In genomic region chr4:163167333-163167626, GRCh38 we compare ENCODE assay signal across 7 cellular contexts. TPM values are rescaled to one million over a fixed set of nuclear protein-coding genes. Genes with fewer than 3 reads are reported as not detected.
A peak's percentile ranks its signal among the peaks of the same experiment; 100 is the strongest.
DNase-seq lines count a peak whose midpoint lies in the region; ATAC-seq and TF ChIP-seq lines count a peak whose summit lies in the region.

No MANE protein-coding gene starts in this region.

- peak overlapping the region; percentile 97 for H3K27ac Mint-ChIP-seq in activated T-helper 1 cell treated with anti-CD3 and anti-CD28 coated beads, Interleukin-12 subunit alpha, Interleukin-12 subunit beta, Interleukin-2, Interleukin-4 antibody, amounts not matched to agents 30 ng/mL and 10 ng/mL and 1 ng/mL, durations not matched to agents 14 hours and 24 hours and 36 hours
- peak overlapping the region; percentile 97 for H3K27ac Mint-ChIP-seq in stimulated activated effector memory CD8-positive, alpha-beta T cell treated with anti-CD3 and anti-CD28 coated beads, Interleukin-12 subunit alpha, Interleukin-12 subunit beta, amount 100 ng/mL, for 72 hours

- H3K9me3 ChIP-seq in iPS DF 6.9 (ENCODE audit: control insufficient read depth, insufficient read depth, low read length), result no peaks in the 10 kb centered on the region

- TF ChIP-seq CTCF in HFF-Myc (IDR thresholded peaks at IDR 0.05; ENCODE audit: low read depth, low read length, missing control alignments), result no peak

- no peak overlapping the region for H3K27ac ChIP-seq in iPS DF 6.9 (ENCODE audit: low read length)

- no peaks in the 10 kb centered on the region for H3K9me3 Mint-ChIP-seq in activated T-helper 1 cell treated with anti-CD3 and anti-CD28 coated beads, Interleukin-12 subunit alpha, Interleukin-12 subunit beta, Interleukin-2, Interleukin-4 antibody, amounts not matched to agents 30 ng/mL and 10 ng/mL and 1 ng/mL, durations not matched to agents 14 hours and 24 hours and 36 hours
- no peaks in the 10 kb centered on the region for H3K9me3 Mint-ChIP-seq in stimulated activated effector memory CD8-positive, alpha-beta T cell treated with anti-CD3 and anti-CD28 coated beads, Interleukin-12 subunit alpha, Interleukin-12 subunit beta, amount 100 ng/mL, for 72 hours

- H3K4me1 ChIP-seq in iPS DF 6.9 (ENCODE audit: control insufficient read depth, insufficient read depth, low read length), result no peaks in the 10 kb centered on the region

- DNase-seq in HFF-Myc (ENCODE audit: extremely low read depth, low read depth), result no peak
- no peak for DNase-seq in activated T-helper 1 cell treated with anti-CD3 and anti-CD28 coated beads, Interleukin-12 subunit alpha, Interleukin-12 subunit beta, Interleukin-2, Interleukin-4 antibody, amounts not matched to agents 30 ng/mL and 10 ng/mL and 1 ng/mL, durations not matched to agents 14 hours and 24 hours and 36 hours (ENCODE audit: low spot score)
- DNase-seq in iPS DF 6.9 (ENCODE audit: low read depth, low spot score), result no peak
- DNase-seq in stimulated activated effector memory CD8-positive, alpha-beta T cell treated with anti-CD3 and anti-CD28 coated beads, Interleukin-12 subunit alpha, Interleukin-12 subunit beta, amount 100 ng/mL, for 72 hours (ENCODE audit: low spot score in 2 of 2), result no peak
- no peak for DNase-seq in islet precursor cell

- ATAC-seq in stimulated activated effector memory CD8-positive, alpha-beta T cell treated with anti-CD3 and anti-CD28 coated beads, Interleukin-12 subunit alpha, Interleukin-12 subunit beta, amount 100 ng/mL, for 72 hours, result no peak
- ATAC-seq in GM18861 (IDR thresholded peaks at IDR 0.05; ENCODE audit: unreplicated experiment), result no peak
- no peak for ATAC-seq in HG03108 (IDR thresholded peaks at IDR 0.05; ENCODE audit: unreplicated experiment)

- intact Hi-C loops in activated T-helper 1 cell treated with anti-CD3 and anti-CD28 coated beads, Interleukin-12 subunit alpha, Interleukin-12 subunit beta, Interleukin-2, Interleukin-4 antibody, amounts not matched to agents 30 ng/mL and 10 ng/mL and 1 ng/mL, durations not matched to agents 14 hours and 24 hours and 36 hours (cut with micrococcal nuclease), result loop anchor here (2.0 kb wide), 2 partner anchors 56 to 382 kb away; no protein-coding TSS in a partner anchor

- H3K4me3 ChIP-seq in HFF-Myc (replicated peaks; ENCODE audit: low read depth, low read length), result peak overlapping the region; percentile 71
- H3K4me3 ChIP-seq in iPS DF 6.9 (ENCODE audit: low read length), result peak overlapping the region; percentile 88; the same call in 1 of the 2 replicates

- WGBS in iPS DF 6.9 (ENCODE audit: insufficient coverage, insufficient read length), result no CpG with 5 or more reads among the region's 5 CpGs

- H3K27me3 Mint-ChIP-seq in activated T-helper 1 cell treated with anti-CD3 and anti-CD28 coated beads, Interleukin-12 subunit alpha, Interleukin-12 subunit beta, Interleukin-2, Interleukin-4 antibody, amounts not matched to agents 30 ng/mL and 10 ng/mL and 1 ng/mL, durations not matched to agents 14 hours and 24 hours and 36 hours (ENCODE audit: insufficient read depth), result peaks cover 5% of the 10 kb centered on the region

- H3K4me1 Mint-ChIP-seq in activated T-helper 1 cell treated with anti-CD3 and anti-CD28 coated beads, Interleukin-12 subunit alpha, Interleukin-12 subunit beta, Interleukin-2, Interleukin-4 antibody, amounts not matched to agents 30 ng/mL and 10 ng/mL and 1 ng/mL, durations not matched to agents 14 hours and 24 hours and 36 hours (ENCODE audit: low read depth), result peaks cover 34% of the 10 kb centered on the region
- peaks cover 19% of the 10 kb centered on the region for H3K4me1 Mint-ChIP-seq in stimulated activated effector memory CD8-positive, alpha-beta T cell treated with anti-CD3 and anti-CD28 coated beads, Interleukin-12 subunit alpha, Interleukin-12 subunit beta, amount 100 ng/mL, for 72 hours

- peaks cover 14% of the 10 kb centered on the region for H3K36me3 Mint-ChIP-seq in activated T-helper 1 cell treated with anti-CD3 and anti-CD28 coated beads, Interleukin-12 subunit alpha, Interleukin-12 subunit beta, Interleukin-2, Interleukin-4 antibody, amounts not matched to agents 30 ng/mL and 10 ng/mL and 1 ng/mL, durations not matched to agents 14 hours and 24 hours and 36 hours (ENCODE audit: low read depth)
- peaks cover 40% of the 10 kb centered on the region for H3K36me3 Mint-ChIP-seq in stimulated activated effector memory CD8-positive, alpha-beta T cell treated with anti-CD3 and anti-CD28 coated beads, Interleukin-12 subunit alpha, Interleukin-12 subunit beta, amount 100 ng/mL, for 72 hours

- H3K27me3 ChIP-seq in iPS DF 6.9 (ENCODE audit: control insufficient read depth, insufficient read depth, low read length), result no peaks in the 10 kb centered on the region

- no peaks in the 10 kb centered on the region for H3K36me3 ChIP-seq in iPS DF 6.9 (ENCODE audit: control insufficient read depth, insufficient read depth, low read length)

- H3K4me3 Mint-ChIP-seq in activated T-helper 1 cell treated with anti-CD3 and anti-CD28 coated beads, Interleukin-12 subunit alpha, Interleukin-12 subunit beta, Interleukin-2, Interleukin-4 antibody, amounts not matched to agents 30 ng/mL and 10 ng/mL and 1 ng/mL, durations not matched to agents 14 hours and 24 hours and 36 hours, result peak overlapping the region; percentile 89
- H3K4me3 Mint-ChIP-seq in stimulated activated effector memory CD8-positive, alpha-beta T cell treated with anti-CD3 and anti-CD28 coated beads, Interleukin-12 subunit alpha, Interleukin-12 subunit beta, amount 100 ng/mL, for 72 hours, result peak overlapping the region; percentile 69

RNA-seq across cellular contexts. Expression of gene NAF1, which starts 0.6 kb away (rescaled TPM):
- 39.7 and 43.8 TPM in 2 replicates for total RNA-seq in activated T-helper 1 cell treated with anti-CD3 and anti-CD28 coated beads, Interleukin-12 subunit alpha, Interleukin-12 subunit beta, Interleukin-2, Interleukin-4 antibody, amounts not matched to agents 30 ng/mL and 10 ng/mL and 1 ng/mL, durations not matched to agents 14 hours and 24 hours and 36 hours
